33 cellular contexts compared by ENCODE assay signal in genomic region chr3:30728143-30728542, GRCh38.
"Had no signal": no experiment of that assay in that cellular context is flagged by ENCODE, and none has a peak within 500 bp of the region (broad histone marks: within the 10 kb centered on the region; RNA-seq: fewer than 3 reads in every experiment).

No MANE protein-coding gene starts in this region.

- H3K36me3 ChIP-seq: adrenal gland, brain microvascular endothelial cell, breast epithelium had no signal

- FAIRE-seq: astrocyte had no signal

- ATAC-seq: activated CD8-positive, alpha-beta T cell treated with anti-CD3 and anti-CD28 coated beads for 36 hours; activated naive CD4-positive, alpha-beta T cell treated with anti-CD3 and anti-CD28 coated beads, Interleukin-2, amount 50 U/mL, for 72 hours; activated T-cell treated with anti-CD3 and anti-CD28 coated beads, Interleukin-2, amount 50 U/mL, for 4 hours; activated T-cell treated with anti-CD3 and anti-CD28 coated beads, Interleukin-2, amount 50 U/mL, for 72 hours; activated T-helper 17 cell treated with anti-CD3 and anti-CD28 coated beads, Interleukin-2, amount 50 U/mL, for 72 hours; body of pancreas; T-cell; T-helper 17 cell had no signal

- H3K9me3 ChIP-seq: adrenal gland, body of pancreas, breast epithelium had no signal

- DNase-seq: activated B cell treated with CpG ODN at 0.5 μM for 24 hours; activated CD4-positive, alpha-beta memory T cell treated with anti-CD3 and anti-CD28 coated beads for 36 hours; activated CD4-positive, alpha-beta T cell treated with anti-CD3 and anti-CD28 coated beads for 4 hours; activated CD4-positive, alpha-beta T cell treated with anti-CD3 and anti-CD28 coated beads, Interleukin-2, amount 10 ng/mL, durations not matched to agents 24 days and 14 days; activated CD4-positive, alpha-beta T cell treated with anti-CD3 and anti-CD28 coated beads, Interleukin-2, amount 50 U/mL, for 1 hour; activated CD4-positive, alpha-beta T cell treated with anti-CD3 and anti-CD28 coated beads, Interleukin-2, amount 50 U/mL, for 4 hours; activated CD4-positive, CD25-positive, alpha-beta regulatory T cell treated with anti-CD3 and anti-CD28 coated beads, Interleukin-2, amount 50 U/mL, for 72 hours; activated CD8-positive, alpha-beta memory T cell treated with anti-CD3 and anti-CD28 coated beads, Interleukin-2, amount 50 U/mL, for 4 hours; activated CD8-positive, alpha-beta T cell treated with anti-CD3 and anti-CD28 coated beads for 36 hours; activated effector memory CD4-positive, alpha-beta T cell treated with anti-CD3 and anti-CD28 coated beads, Interleukin-2, amount 50 U/mL, for 16 hours; activated gamma-delta T cell treated with Interleukin-2 at 50 U/mL for 16 hours; activated naive CD4-positive, alpha-beta T cell; activated naive CD4-positive, alpha-beta T cell treated with anti-CD3 and anti-CD28 coated beads for 36 hours; activated naive CD4-positive, alpha-beta T cell treated with anti-CD3 and anti-CD28 coated beads, Interleukin-2, amount 50 U/mL, for 16 hours; activated naive CD8-positive, alpha-beta T cell treated with anti-CD3 and anti-CD28 coated beads for 36 hours; activated T-cell treated with anti-CD3 and anti-CD28 coated beads for 4 hours; activated T-cell treated with anti-CD3 and anti-CD28 coated beads, Interleukin-2, amount 50 U/mL, for 1 hour; activated T-cell treated with anti-CD3 and anti-CD28 coated beads, Interleukin-2, amount 50 U/mL, for 4 hours; activated T-cell treated with anti-CD3 and anti-CD28 coated beads, Interleukin-2, amount 50 U/mL, for 72 hours; adrenal gland; amniotic stem cell; aorta; body of pancreas; brain microvascular endothelial cell; central memory CD4-positive, alpha-beta T cell; T-cell; T-helper 17 cell; T-helper 9 cell had no signal

- H3K4me1 ChIP-seq: adrenal gland, body of pancreas, breast epithelium had no signal

- H3K4me3 ChIP-seq: adrenal gland, body of pancreas, breast epithelium had no signal

- H3K27me3 ChIP-seq: adrenal gland, body of pancreas, brain microvascular endothelial cell, breast epithelium had no signal

- H3K27ac ChIP-seq: adrenal gland, body of pancreas, brain microvascular endothelial cell, breast epithelium, VCaP had no signal
